ENCODE assay signal across 11 cellular contexts in genomic region chr2:108616731-108617161, GRCh38.
DNase-seq lines count a peak whose midpoint lies in the region; ATAC-seq and TF ChIP-seq lines count a peak whose summit lies in the region.
"Had no signal": no experiment of that assay in that cellular context is flagged by ENCODE, and none has a peak within 500 bp of the region (broad histone marks: within the 10 kb centered on the region; RNA-seq: fewer than 3 reads in every experiment).

No MANE protein-coding gene starts in this region.

- peaks cover 5% of the 10 kb centered on the region for H3K36me3 Mint-ChIP-seq in activated CD8-positive, alpha-beta memory T cell treated with anti-CD3 and anti-CD28 coated beads, Interleukin-2, amount 10 ng/mL, durations not matched to agents 7 days and 5 days
- no peaks in the 10 kb centered on the region for H3K36me3 Mint-ChIP-seq in type B pancreatic cell

- DNase-seq in activated CD8-positive, alpha-beta memory T cell treated with anti-CD3 and anti-CD28 coated beads, Interleukin-2, amount 10 ng/mL, durations not matched to agents 7 days and 5 days: no peak
- DNase-seq in activated CD8-positive, alpha-beta memory T cell treated with anti-CD3 and anti-CD28 coated beads, Interleukin-2, amount 50 U/mL, for 48 hours: no peak
- peak; percentile 87 for DNase-seq in NCI-H69 (lab: John Stamatoyannopoulos, UW)
- peak; percentile 75 for DNase-seq in epithelial cell of esophagus (ENCODE audit: low read depth)
- DNase-seq in type B pancreatic cell (ENCODE audit: extremely low spot score, unreplicated experiment): no peak
- DNase-seq in mesenteric fat pad (ENCODE audit: low spot score): no peak
- DNase-seq in activated effector memory CD4-positive, alpha-beta T cell treated with Interleukin-2 at 50 U/mL for 16 hours: no peak
- DNase-seq: C1 segment of cervical spinal cord, hippocampal formation, NCI-H187 treated with DMSO at 0.1 percent for 48 hours had no signal

- CTCF ChIA-PET in activated CD8-positive, alpha-beta memory T cell treated with anti-CD3 and anti-CD28 coated beads, Interleukin-2, amount 10 ng/mL, durations not matched to agents 7 days and 5 days (lab: Charles Lee): interaction anchor here (1.0 to 10.3 kb wide), 3 partner anchors 9 to 84 kb away, joined by 3 to 171 read pairs (median 6); no protein-coding TSS in a partner anchor

- no peaks in the 10 kb centered on the region for H3K9me3 Mint-ChIP-seq in activated CD8-positive, alpha-beta memory T cell treated with anti-CD3 and anti-CD28 coated beads, Interleukin-2, amount 10 ng/mL, durations not matched to agents 7 days and 5 days (ENCODE audit: low read depth)
- H3K9me3 Mint-ChIP-seq in type B pancreatic cell: no peaks in the 10 kb centered on the region

- peaks cover 89% of the 10 kb centered on the region for H3K4me1 Mint-ChIP-seq in activated CD8-positive, alpha-beta memory T cell treated with anti-CD3 and anti-CD28 coated beads, Interleukin-2, amount 10 ng/mL, durations not matched to agents 7 days and 5 days
- H3K4me1 Mint-ChIP-seq in type B pancreatic cell (ENCODE audit: unreplicated experiment): peaks cover 78% of the 10 kb centered on the region

- no peaks in the 10 kb centered on the region for H3K27me3 Mint-ChIP-seq in activated CD8-positive, alpha-beta memory T cell treated with anti-CD3 and anti-CD28 coated beads, Interleukin-2, amount 10 ng/mL, durations not matched to agents 7 days and 5 days
- no peaks in the 10 kb centered on the region for H3K27me3 Mint-ChIP-seq in type B pancreatic cell

- no peak overlapping the region for H3K4me3 Mint-ChIP-seq in activated CD8-positive, alpha-beta memory T cell treated with anti-CD3 and anti-CD28 coated beads, Interleukin-2, amount 10 ng/mL, durations not matched to agents 7 days and 5 days
- no peak overlapping the region for H3K4me3 Mint-ChIP-seq in type B pancreatic cell

- no peak for ATAC-seq in activated CD8-positive, alpha-beta memory T cell treated with anti-CD3 and anti-CD28 coated beads, Interleukin-2, amount 10 ng/mL, durations not matched to agents 7 days and 5 days
- ATAC-seq in HG03442 (IDR thresholded peaks at IDR 0.05; ENCODE audit: unreplicated experiment): no peak

- TF ChIP-seq CTCF in epithelial cell of esophagus (IDR thresholded peaks at IDR 0.05; ENCODE audit: insufficient read depth, low read depth, low read length, missing control alignments) (no peak), type B pancreatic cell (conservative IDR thresholded peaks at IDR 0.05) (no peak)

- H3K27ac Mint-ChIP-seq in activated CD8-positive, alpha-beta memory T cell treated with anti-CD3 and anti-CD28 coated beads, Interleukin-2, amount 10 ng/mL, durations not matched to agents 7 days and 5 days: peak overlapping the region; percentile 84
- peak overlapping the region; percentile 59 for H3K27ac Mint-ChIP-seq in type B pancreatic cell

- no peak overlapping the region for H3K4me3 ChIP-seq in epithelial cell of esophagus (ENCODE audit: low read length)

Comparison
In these comparisons a context has a peak if more than half of its experiments do, and no peak if none do; other contexts are left out.
1. DNase-seq: peak in NCI-H69 (single experiment) and epithelial cell of esophagus (single experiment); none in activated CD8-positive, alpha-beta memory T cell treated with anti-CD3 and anti-CD28 coated beads, Interleukin-2, amount 10 ng/mL, durations not matched to agents 7 days and 5 days (single experiment), activated CD8-positive, alpha-beta memory T cell treated with anti-CD3 and anti-CD28 coated beads, Interleukin-2, amount 50 U/mL, for 48 hours (single experiment), type B pancreatic cell (single experiment), mesenteric fat pad (single experiment) and activated effector memory CD4-positive, alpha-beta T cell treated with Interleukin-2 at 50 U/mL for 16 hours (single experiment).